Comparison of ENCODE assay signal across 8 cellular contexts in genomic region chr2:85772841-85773491, GRCh38. TPM values are rescaled to one million over a fixed set of nuclear protein-coding genes. Genes with fewer than 3 reads are reported as not detected.
DNase-seq lines count a peak whose midpoint lies in the region; ATAC-seq and TF ChIP-seq lines count a peak whose summit lies in the region.

No MANE protein-coding gene starts in this region.

- H3K27me3 ChIP-seq in ascending aorta (no peaks in the 10 kb centered on the region), heart right ventricle (peaks cover 0 to 5% (median 0%) of the 10 kb centered on the region in 7 donors), sigmoid colon (no peaks in the 10 kb centered on the region), H9 (ENCODE audit: insufficient read depth, low read length) (peaks cover 2% of the 10 kb centered on the region; the same call in 1 of the 2 replicates)

- H4K20me1 ChIP-seq in H9 (ENCODE audit: control insufficient read depth, insufficient read depth, insufficient read length): no peaks in the 10 kb centered on the region

- no peak overlapping the region for H4K91ac ChIP-seq in H9 (ENCODE audit: insufficient read length, low read depth, low read length)

- peaks cover 20% of the 10 kb centered on the region for H3K27me3 Mint-ChIP-seq in H9 (ENCODE audit: low read depth)

- H3K27ac ChIP-seq in C4-2B (peak overlapping the region; percentile 58), ascending aorta (peak overlapping the region; percentile 85 to 93), heart right ventricle (peak overlapping the region; percentile 86 to 96 (median 91)), sigmoid colon (peak overlapping the region; percentile 87 to 94 (median 89)), H9 (ENCODE audit: insufficient read length, low read depth, low read length) (no peak overlapping the region)

- TF ChIP-seq EP300 in sigmoid colon (IDR thresholded peaks at IDR 0.05): peak in 1 of 4 donors; percentile 49

- no peaks in the 10 kb centered on the region for H3K9me3 Mint-ChIP-seq in H9

- no peaks in the 10 kb centered on the region; a peak in 1 of 7 replicates for H3K36me3 Mint-ChIP-seq in H9 (ENCODE audit: insufficient read depth in 1 of 3, low read depth in 3 of 3)

- no peak overlapping the region for H2BK15ac ChIP-seq in H9 (ENCODE audit: low read depth, low read length)

- ATAC-seq in heart right ventricle (peak; percentile 7 to 52 (median 28)), HG02870 (IDR thresholded peaks at IDR 0.05; ENCODE audit: unreplicated experiment) (no peak), HG02588 (IDR thresholded peaks at IDR 0.05; ENCODE audit: unreplicated experiment) (no peak)

- no peak overlapping the region for H3K9ac ChIP-seq in H9 (ENCODE audit: extremely low read depth, insufficient read length, low read length)

- H3K56ac ChIP-seq in H9 (ENCODE audit: insufficient read length, low read depth, low read length): no peak overlapping the region

- H3K27ac Mint-ChIP-seq in H9: peak overlapping the region in 1 of 3 experiments; percentile 27; a peak in 1 of 7 replicates

- no peak overlapping the region for H2AFZ ChIP-seq in H9 (ENCODE audit: low read length)

- H3K4me3 Mint-ChIP-seq in H9: peak overlapping the region in 1 of 2 experiments; percentile 12; a peak in 1 of 5 replicates

- intact Hi-C loops in ascending aorta (cut with DNase I): loop anchor here (1.0 to 2.0 kb wide), 4 partner anchors 19 to 44 kb away; partner anchors contain the start of gene ATOH8
- intact Hi-C loops in heart right ventricle (cut with DNase I): loop anchor here in 2 of 10 donors (2.0 kb wide), 3 partner anchors 18 to 62 kb away; no protein-coding TSS in a partner anchor
- intact Hi-C loops in sigmoid colon (cut with DNase I): loop anchor here (1.0 to 5.0 kb wide), 2 partner anchors 12 to 36 kb away; no protein-coding TSS in a partner anchor

- H3K4me3 ChIP-seq in ascending aorta (peak overlapping the region; percentile 41 to 50), heart right ventricle (peak overlapping the region in 8 of 10 donors; percentile 3 to 45 (median 20)), sigmoid colon (peak overlapping the region in 3 of 4 donors; percentile 13 to 28 (median 27))

- no peak overlapping the region for H3K18ac ChIP-seq in H9 (ENCODE audit: insufficient read length, low read depth, low read length)

- no peaks in the 10 kb centered on the region for H3K79me2 ChIP-seq in H9 (ENCODE audit: insufficient read depth, low read length)

- no peak overlapping the region for H3K4ac ChIP-seq in H9 (ENCODE audit: low read depth, low read length)

- H2BK20ac ChIP-seq in H9 (ENCODE audit: low read depth, low read length, poor library complexity, severe bottlenecking): no peak overlapping the region

- no peaks in the 10 kb centered on the region for H3K79me1 ChIP-seq in H9 (ENCODE audit: insufficient read depth, low read depth, low read length, poor library complexity, severe bottlenecking)

- peaks cover 30 to 58% of the 10 kb centered on the region in 2 experiments for H3K4me1 Mint-ChIP-seq in H9

- no peaks in the 10 kb centered on the region for H3K23me2 ChIP-seq in H9 (ENCODE audit: insufficient read length, low read depth, low read length, poor library complexity, severe bottlenecking)

- H3K9me3 ChIP-seq in ascending aorta: no peaks in the 10 kb centered on the region
- H3K9me3 ChIP-seq in heart right ventricle: no peaks in the 10 kb centered on the region
- H3K9me3 ChIP-seq in sigmoid colon: no peaks in the 10 kb centered on the region
- no peaks in the 10 kb centered on the region for H3K9me3 ChIP-seq in H9 (ENCODE audit: control insufficient read depth, low read depth, low read length)

- H3K36me3 ChIP-seq in ascending aorta (peaks cover 10 to 85% of the 10 kb centered on the region in 2 donors), heart right ventricle (peaks cover 0 to 16% (median 0%) of the 10 kb centered on the region in 9 donors), sigmoid colon (no peaks in the 10 kb centered on the region)

- no peak overlapping the region for H4K8ac ChIP-seq in H9 (replicated peaks; ENCODE audit: insufficient read length, low read depth, low read length)

- no peak overlapping the region for H2BK12ac ChIP-seq in H9 (ENCODE audit: insufficient read length, low read depth, low read length)

- H2BK5ac ChIP-seq in H9 (ENCODE audit: insufficient read length, low read length): no peak overlapping the region

- H3K4me1 ChIP-seq in ascending aorta: peaks cover 64 to 95% of the 10 kb centered on the region in 2 donors
- peaks cover 77 to 100% (median 96%) of the 10 kb centered on the region in 9 donors for H3K4me1 ChIP-seq in heart right ventricle
- peaks cover 0 to 74% (median 71%) of the 10 kb centered on the region in 4 donors for H3K4me1 ChIP-seq in sigmoid colon
- peaks cover 13% of the 10 kb centered on the region; the same call in 1 of the 2 replicates for H3K4me1 ChIP-seq in H9 (ENCODE audit: insufficient read depth, low read length)

- H4K5ac ChIP-seq in H9 (ENCODE audit: insufficient read length, low read depth, low read length): no peak overlapping the region

- H2BK120ac ChIP-seq in H9 (ENCODE audit: low read depth, low read length, poor library complexity, severe bottlenecking): no peak overlapping the region

- no peak overlapping the region for H3K14ac ChIP-seq in H9 (ENCODE audit: insufficient read depth, low read length)

- 19 to 20% methylated on average over 16 of the region's 16 CpGs for WGBS in heart right ventricle, 2 donors
- 53 to 69% methylated on average over 16 of the region's 16 CpGs for WGBS in sigmoid colon, 2 donors
- no CpG with 5 or more reads among the region's 16 CpGs for WGBS in H9 (ENCODE audit: extremely low coverage, insufficient read length, low lambda C conversion rate)

- H3K23ac ChIP-seq in H9 (ENCODE audit: insufficient read length, low read depth, low read length): no peak overlapping the region

- no peak for TF ChIP-seq CTCF in C4-2B (conservative IDR thresholded peaks at IDR 0.05)
- no peak for TF ChIP-seq CTCF in ascending aorta (IDR thresholded peaks at IDR 0.05)
- TF ChIP-seq CTCF in heart right ventricle (IDR thresholded peaks at IDR 0.05): no peak
- TF ChIP-seq CTCF in sigmoid colon (IDR thresholded peaks at IDR 0.05): no peak
- no peak for TF ChIP-seq CTCF in H9 (conservative IDR thresholded peaks at IDR 0.05)

- DNase-seq in ascending aorta (ENCODE audit: low spot score in 2 of 2): no peak
- DNase-seq in heart right ventricle: peak; percentile 46 to 64
- peak; percentile 89 for DNase-seq in sigmoid colon
- DNase-seq in SKM-1 treated with dmso at 0.1 percent for 144 hours (lab: John Stamatoyannopoulos, UW; ENCODE audit: unreplicated experiment): no peak
- no peak for DNase-seq in H9

- H3T11ph ChIP-seq in H9 (ENCODE audit: low read length): no peak overlapping the region

- no peak overlapping the region for H2AK5ac ChIP-seq in H9 (ENCODE audit: insufficient read length, low read length)

- H3K4me2 ChIP-seq in H9 (ENCODE audit: insufficient read depth, insufficient read length, low read length): no peak overlapping the region

- no peak for TF ChIP-seq POLR2A in sigmoid colon (IDR thresholded peaks at IDR 0.05)

RNA-seq across cellular contexts. Expression of gene ATOH8, which starts 19.2 kb away (rescaled TPM):
- total RNA-seq in ascending aorta (239 TPM), heart right ventricle (10 to 100 TPM in 9 of 10 donors, 1 to 10 TPM in 1; 8.7 to 33.4 (median 15.2) TPM), sigmoid colon (10 to 100 TPM; 12.4 to 20.6 (median 18.1) TPM), H9 (2021) (0.20 and 0.22 TPM in 2 replicates)
- polyA plus RNA-seq in heart right ventricle (10 to 100 TPM; 35.2 to 45.9 TPM), sigmoid colon (1 to 10 TPM; 1.6 to 9.4 (median 6.6) TPM)

Comparison
In these comparisons a context has a peak if more than half of its experiments do, and no peak if none do; other contexts are left out.
1. DNase-seq: peak in heart right ventricle (2 of 2) and sigmoid colon (single experiment); none in ascending aorta (0 of 2), SKM-1 treated with dmso at 0.1 percent for 144 hours (single experiment) and H9 (single experiment).
2. ATAC-seq: peak in heart right ventricle (8 of 8); none in HG02870 (single experiment) and HG02588 (single experiment).
3. Peak in every context shown above with its lines, with median percentiles within 50 percentile points of each other: H3K4me3 ChIP-seq.